29 cellular contexts compared by ENCODE assay signal in genomic region chr4:144310535-144310934, GRCh38.
"Had no signal": no experiment of that assay in that cellular context is flagged by ENCODE, and none has a peak within 500 bp of the region (broad histone marks: within the 10 kb centered on the region; RNA-seq: fewer than 3 reads in every experiment).

No MANE protein-coding gene starts in this region.

- ATAC-seq: activated CD8-positive, alpha-beta memory T cell treated with anti-CD3 and anti-CD28 coated beads, Interleukin-2, amount 10 ng/mL, durations not matched to agents 7 days and 5 days; activated CD8-positive, alpha-beta T cell treated with anti-CD3 and anti-CD28 coated beads, Interleukin-2, amount 10 ng/mL, durations not matched to agents 7 days and 5 days; body of pancreas had no signal

- H3K27me3 Mint-ChIP-seq: activated B cell treated with CpG ODN at 0.5 μM for 24 hours; activated CD4-positive, alpha-beta memory T cell treated with anti-CD3 and anti-CD28 coated beads, Interleukin-2, amount 10 ng/mL, durations not matched to agents 7 days and 5 days; activated CD4-positive, alpha-beta T cell treated with anti-CD3 and anti-CD28 coated beads, Interleukin-2, amount 10 ng/mL, durations not matched to agents 7 days and 5 days; activated CD8-positive, alpha-beta memory T cell treated with anti-CD3 and anti-CD28 coated beads, Interleukin-2, amount 10 ng/mL, durations not matched to agents 7 days and 5 days; activated naive CD4-positive, alpha-beta T cell treated with anti-CD3 and anti-CD28 coated beads, Interleukin-2, amount 10 ng/mL, durations not matched to agents 7 days and 5 days; activated naive CD8-positive, alpha-beta T cell; activated T-cell treated with anti-CD3 and anti-CD28 coated beads, Interleukin-2, amount 50 U/mL, for 24 hours had no signal

- H3K27ac Mint-ChIP-seq: activated B cell treated with CpG ODN at 0.5 μM for 24 hours; activated CD4-positive, alpha-beta memory T cell treated with anti-CD3 and anti-CD28 coated beads, Interleukin-2, amount 10 ng/mL, durations not matched to agents 7 days and 5 days; activated CD4-positive, alpha-beta T cell treated with anti-CD3 and anti-CD28 coated beads, Interleukin-2, amount 10 ng/mL, durations not matched to agents 7 days and 5 days; activated CD8-positive, alpha-beta memory T cell treated with anti-CD3 and anti-CD28 coated beads, Interleukin-2, amount 10 ng/mL, durations not matched to agents 7 days and 5 days; activated CD8-positive, alpha-beta T cell treated with anti-CD3 and anti-CD28 coated beads, Interleukin-2, amount 10 ng/mL, durations not matched to agents 7 days and 5 days; activated naive CD4-positive, alpha-beta T cell treated with anti-CD3 and anti-CD28 coated beads, Interleukin-2, amount 50 U/mL, for 24 hours; activated naive CD8-positive, alpha-beta T cell; activated T-cell treated with anti-CD3 and anti-CD28 coated beads, Interleukin-2, amount 50 U/mL, for 24 hours; activated T-helper 2 cell treated with anti-CD3 and anti-CD28 coated beads, Interferon-gamma antibody, Interleukin-2, Interleukin-4, amounts not matched to agents 10 μg/mL and 5 μg/mL and 100 μg/mL, durations not matched to agents 14 hours and 24 hours and 36 hours; T-helper 1 cell treated with Interleukin-12 subunit alpha and Interleukin-12 subunit beta and Interleukin-4 antibody, amounts not matched to agents 30 μg/mL and 1 μg/mL, for 36 hours; T-helper 2 cell treated with Interferon-gamma antibody and Interleukin-4, amounts not matched to agents 5 μg/mL and 100 μg/mL, for 36 hours had no signal

- H3K36me3 Mint-ChIP-seq: activated CD8-positive, alpha-beta memory T cell treated with anti-CD3 and anti-CD28 coated beads, Interleukin-2, amount 10 ng/mL, durations not matched to agents 7 days and 5 days; activated naive CD4-positive, alpha-beta T cell treated with anti-CD3 and anti-CD28 coated beads, Interleukin-2, amount 10 ng/mL, durations not matched to agents 7 days and 5 days had no signal

- H3K4me3 Mint-ChIP-seq: activated B cell treated with CpG ODN at 0.5 μM for 24 hours; activated CD4-positive, alpha-beta memory T cell treated with anti-CD3 and anti-CD28 coated beads, Interleukin-2, amount 10 ng/mL, durations not matched to agents 7 days and 5 days; activated CD4-positive, alpha-beta T cell treated with anti-CD3 and anti-CD28 coated beads, Interleukin-2, amount 10 ng/mL, durations not matched to agents 7 days and 5 days; activated CD8-positive, alpha-beta memory T cell treated with anti-CD3 and anti-CD28 coated beads, Interleukin-2, amount 10 ng/mL, durations not matched to agents 7 days and 5 days; activated CD8-positive, alpha-beta T cell treated with anti-CD3 and anti-CD28 coated beads, Interleukin-2, amount 10 ng/mL, durations not matched to agents 7 days and 5 days; activated naive CD4-positive, alpha-beta T cell treated with anti-CD3 and anti-CD28 coated beads, Interleukin-2, amount 10 ng/mL, durations not matched to agents 7 days and 5 days; activated naive CD4-positive, alpha-beta T cell treated with anti-CD3 and anti-CD28 coated beads, Interleukin-2, amount 50 U/mL, for 24 hours; activated naive CD8-positive, alpha-beta T cell; activated T-cell treated with anti-CD3 and anti-CD28 coated beads, Interleukin-2, amount 50 U/mL, for 24 hours; T-helper 1 cell treated with Interleukin-12 subunit alpha and Interleukin-12 subunit beta and Interleukin-4 antibody, amounts not matched to agents 30 μg/mL and 1 μg/mL, for 36 hours; T-helper 2 cell treated with Interferon-gamma antibody and Interleukin-4, amounts not matched to agents 5 μg/mL and 100 μg/mL, for 36 hours had no signal

- DNase-seq: activated B cell treated with CpG ODN at 0.5 μM for 24 hours; activated CD4-positive, alpha-beta memory T cell treated with anti-CD3 and anti-CD28 coated beads, Interleukin-2, amount 10 ng/mL, durations not matched to agents 7 days and 5 days; activated CD4-positive, alpha-beta T cell treated with anti-CD3 and anti-CD28 coated beads for 48 hours; activated CD4-positive, alpha-beta T cell treated with anti-CD3 and anti-CD28 coated beads, Interleukin-2, amount 10 ng/mL, durations not matched to agents 7 days and 5 days; activated CD4-positive, alpha-beta T cell treated with anti-CD3 and anti-CD28 coated beads, Interleukin-2, amount 50 U/mL, for 48 hours; activated CD4-positive, CD25-positive, alpha-beta regulatory T cell treated with anti-CD3 and anti-CD28 coated beads, Interleukin-2, amount 50 U/mL, for 72 hours; activated CD8-positive, alpha-beta memory T cell treated with anti-CD3 and anti-CD28 coated beads for 24 hours; activated CD8-positive, alpha-beta memory T cell treated with anti-CD3 and anti-CD28 coated beads, Interleukin-2, amount 10 ng/mL, durations not matched to agents 7 days and 5 days; activated CD8-positive, alpha-beta memory T cell treated with anti-CD3 and anti-CD28 coated beads, Interleukin-2, amount 50 U/mL, for 48 hours; activated CD8-positive, alpha-beta T cell treated with anti-CD3 and anti-CD28 coated beads, Interleukin-2, amount 10 ng/mL, durations not matched to agents 7 days and 5 days; activated effector memory CD4-positive, alpha-beta T cell treated with Interleukin-2 at 50 U/mL for 16 hours; activated gamma-delta T cell; activated naive CD4-positive, alpha-beta T cell treated with anti-CD3 and anti-CD28 coated beads, Interleukin-2, amount 10 ng/mL, durations not matched to agents 7 days and 5 days; activated naive CD4-positive, alpha-beta T cell treated with Interleukin-2 at 50 U/mL for 16 hours; activated T-cell treated with anti-CD3 and anti-CD28 coated beads, Interleukin-2, amount 50 U/mL, for 24 hours; activated T-cell treated with anti-CD3 and anti-CD28 coated beads, Interleukin-2, amount 50 U/mL, for 48 hours; adrenal gland; amniotic stem cell; body of pancreas; brain microvascular endothelial cell; central memory CD4-positive, alpha-beta T cell; T-helper 1 cell; T-helper 2 cell; T-helper 9 cell had no signal

- H3K4me1 Mint-ChIP-seq: activated B cell treated with CpG ODN at 0.5 μM for 24 hours; activated CD4-positive, alpha-beta memory T cell treated with anti-CD3 and anti-CD28 coated beads, Interleukin-2, amount 10 ng/mL, durations not matched to agents 7 days and 5 days; activated CD4-positive, alpha-beta T cell treated with anti-CD3 and anti-CD28 coated beads, Interleukin-2, amount 10 ng/mL, durations not matched to agents 7 days and 5 days; activated CD8-positive, alpha-beta memory T cell treated with anti-CD3 and anti-CD28 coated beads, Interleukin-2, amount 10 ng/mL, durations not matched to agents 7 days and 5 days; activated naive CD4-positive, alpha-beta T cell treated with anti-CD3 and anti-CD28 coated beads, Interleukin-2, amount 10 ng/mL, durations not matched to agents 7 days and 5 days; activated naive CD4-positive, alpha-beta T cell treated with anti-CD3 and anti-CD28 coated beads, Interleukin-2, amount 50 U/mL, for 24 hours had no signal
